28 cellular contexts compared by ENCODE assay signal in the genomic region with DNA sequence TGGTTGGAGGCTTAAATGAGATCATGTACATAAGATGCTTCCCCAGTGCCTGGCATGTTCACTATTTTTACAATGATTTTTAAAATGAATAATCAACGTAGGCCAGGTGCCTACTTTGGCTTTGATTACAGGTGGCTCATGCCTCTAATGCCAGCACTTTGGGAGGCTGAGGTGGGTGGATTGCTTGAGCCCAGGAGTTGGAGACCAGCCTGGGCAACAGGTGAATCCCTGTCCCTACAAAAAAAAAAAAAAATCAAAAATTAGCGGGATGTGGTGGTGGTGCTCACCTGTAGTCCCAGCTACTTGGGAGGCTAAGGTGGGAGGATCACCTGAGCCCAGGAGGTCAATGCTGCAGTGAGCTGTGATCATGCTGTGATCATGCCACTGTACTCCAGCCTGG.
"Had no signal": no experiment of that assay in that cellular context is flagged by ENCODE, and none has a peak within 500 bp of the region (broad histone marks: within the 10 kb centered on the region; RNA-seq: fewer than 3 reads in every experiment).

No MANE protein-coding gene starts in this region.

- H3K27me3 Mint-ChIP-seq: stimulated activated memory B cell treated with anti-CD40 and anti-IgM and Interleukin-4, amounts not matched to agents 10 μg/mL and 1 μg/mL and 100 μg/mL, for 72 hours; stimulated activated naive CD8-positive, alpha-beta T cell treated with anti-CD3 and anti-CD28 coated beads, Interleukin-15, amount 100 ng/mL, for 72 hours; stimulated activated naive CD8-positive, alpha-beta T cell treated with anti-CD3 and anti-CD28 coated beads, Interleukin-15, Interleukin-2, amounts not matched to agents 100 ng/mL and 50 ng/mL, for 24 hours had no signal

- H3K27me3 ChIP-seq: stomach, suprapubic skin, testis, thyroid gland, tibial nerve, transverse colon, upper lobe of left lung, upper lobe of right lung, uterus, vagina had no signal

- H3K27ac Mint-ChIP-seq: stimulated activated effector memory CD8-positive, alpha-beta T cell treated with anti-CD3 and anti-CD28 coated beads, Interleukin-12 subunit alpha, Interleukin-12 subunit beta, amount 100 ng/mL, for 72 hours; stimulated activated memory B cell treated with anti-CD40 and anti-IgM and Interleukin-4, amounts not matched to agents 10 μg/mL and 1 μg/mL and 100 μg/mL, for 72 hours; stimulated activated naive B cell treated with anti-CD40 and anti-IgM and Interleukin-4, amounts not matched to agents 10 μg/mL and 1 μg/mL and 100 μg/mL, for 72 hours; stimulated activated naive CD8-positive, alpha-beta T cell treated with anti-CD3 and anti-CD28 coated beads, Interleukin-15, amount 100 ng/mL, for 72 hours; stimulated activated naive CD8-positive, alpha-beta T cell treated with anti-CD3 and anti-CD28 coated beads, Interleukin-15, Interleukin-2, amounts not matched to agents 100 ng/mL and 50 ng/mL, for 24 hours; type B pancreatic cell had no signal

- H3K27ac ChIP-seq: stomach, suprapubic skin, testis, thoracic aorta, thyroid gland, tibial artery, tibial nerve, transverse colon, upper lobe of right lung, uterus, vagina had no signal

- H3K9me3 Mint-ChIP-seq: stimulated activated effector memory CD8-positive, alpha-beta T cell treated with anti-CD3 and anti-CD28 coated beads, Interleukin-12 subunit alpha, Interleukin-12 subunit beta, amount 100 ng/mL, for 72 hours; stimulated activated memory B cell treated with anti-CD40 and anti-IgM and Interleukin-4, amounts not matched to agents 10 μg/mL and 1 μg/mL and 100 μg/mL, for 72 hours; stimulated activated naive B cell treated with anti-CD40 and anti-IgM and Interleukin-4, amounts not matched to agents 10 μg/mL and 1 μg/mL and 100 μg/mL, for 72 hours; stimulated activated naive CD8-positive, alpha-beta T cell treated with anti-CD3 and anti-CD28 coated beads, Interleukin-15, amount 100 ng/mL, for 72 hours; stimulated activated naive CD8-positive, alpha-beta T cell treated with anti-CD3 and anti-CD28 coated beads, Interleukin-15, Interleukin-2, amounts not matched to agents 100 ng/mL and 50 ng/mL, for 24 hours; type B pancreatic cell had no signal

- H3K4me1 ChIP-seq: testis, tibial artery, uterus had no signal

- H3K4me3 Mint-ChIP-seq: stimulated activated effector memory CD8-positive, alpha-beta T cell treated with anti-CD3 and anti-CD28 coated beads, Interleukin-12 subunit alpha, Interleukin-12 subunit beta, amount 100 ng/mL, for 72 hours; stimulated activated memory B cell treated with anti-CD40 and anti-IgM and Interleukin-4, amounts not matched to agents 10 μg/mL and 1 μg/mL and 100 μg/mL, for 72 hours; stimulated activated naive B cell treated with anti-CD40 and anti-IgM and Interleukin-4, amounts not matched to agents 10 μg/mL and 1 μg/mL and 100 μg/mL, for 72 hours; stimulated activated naive CD8-positive, alpha-beta T cell treated with anti-CD3 and anti-CD28 coated beads, Interleukin-15, amount 100 ng/mL, for 72 hours; stimulated activated naive CD8-positive, alpha-beta T cell treated with anti-CD3 and anti-CD28 coated beads, Interleukin-15, Interleukin-2, amounts not matched to agents 100 ng/mL and 50 ng/mL, for 24 hours; type B pancreatic cell had no signal

- ATAC-seq: stimulated activated effector memory CD8-positive, alpha-beta T cell treated with anti-CD3 and anti-CD28 coated beads, Interleukin-12 subunit alpha, Interleukin-12 subunit beta, amount 100 ng/mL, for 72 hours; stimulated activated memory B cell treated with anti-CD40 and anti-IgM and Interleukin-4, amounts not matched to agents 10 μg/mL and 1 μg/mL and 100 μg/mL, for 72 hours; stimulated activated naive B cell treated with anti-CD40 and anti-IgM and Interleukin-4, amounts not matched to agents 10 μg/mL and 1 μg/mL and 100 μg/mL, for 72 hours; stimulated activated naive CD8-positive, alpha-beta T cell treated with anti-CD3 and anti-CD28 coated beads, Interleukin-15, amount 100 ng/mL, for 72 hours; stimulated activated naive CD8-positive, alpha-beta T cell treated with anti-CD3 and anti-CD28 coated beads, Interleukin-15, Interleukin-2, amounts not matched to agents 100 U/mL and 50 U/mL, for 24 hours; upper lobe of right lung had no signal

- H3K9me3 ChIP-seq: stomach, suprapubic skin, testis, thoracic aorta, thyroid gland, tibial artery, tibial nerve, transverse colon, upper lobe of left lung, upper lobe of right lung, uterus, vagina had no signal

- DNase-seq: stimulated activated CD4-positive, alpha-beta T cell treated with anti-CD3 and anti-CD28 coated beads, Interleukin-2, amount 100 ng/mL, for 48 hours; stimulated activated CD4-positive, alpha-beta T cell treated with anti-CD3 and anti-CD28 coated beads, Interleukin-4, amount 100 ng/mL, for 1 hour; stimulated activated CD4-positive, alpha-beta T cell treated with anti-CD3 and anti-CD28 coated beads, Interleukin-4, amount 100 ng/mL, for 24 hours; stimulated activated CD4-positive, alpha-beta T cell treated with anti-CD3 and anti-CD28 coated beads, Interleukin-4, amount 100 ng/mL, for 4 hours; stimulated activated CD8-positive, alpha-beta memory T cell treated with anti-CD3 and anti-CD28 coated beads, Interleukin-4, amount 100 ng/mL, for 48 hours; stimulated activated naive B cell treated with anti-CD40 and anti-IgM and Interleukin-4, amounts not matched to agents 10 μg/mL and 1 μg/mL and 100 μg/mL, for 72 hours; stimulated activated naive CD4-positive, alpha-beta T cell; stimulated activated naive CD4-positive, alpha-beta T cell treated with Interleukin-2 at 50 U/mL for 16 hours; stimulated activated naive CD8-positive, alpha-beta T cell treated with anti-CD3 and anti-CD28 coated beads, Interleukin-15, amount 100 ng/mL, for 72 hours; stimulated activated naive CD8-positive, alpha-beta T cell treated with anti-CD3 and anti-CD28 coated beads, Interleukin-15, Interleukin-2, amounts not matched to agents 100 U/mL and 50 U/mL, for 24 hours; stomach; substantia nigra; testis; thyroid gland; transverse colon; trophoblast cell; upper lobe of left lung; upper lobe of right lung; uterus had no signal

- H3K36me3 Mint-ChIP-seq: stimulated activated effector memory CD8-positive, alpha-beta T cell treated with anti-CD3 and anti-CD28 coated beads, Interleukin-12 subunit alpha, Interleukin-12 subunit beta, amount 100 ng/mL, for 72 hours; type B pancreatic cell had no signal

- H3K36me3 ChIP-seq: suprapubic skin, thoracic aorta, thyroid gland, tibial artery, transverse colon, upper lobe of right lung, uterus, vagina had no signal

- H3K4me3 ChIP-seq: stomach, suprapubic skin, testis, thoracic aorta, thyroid gland, tibial artery, tibial nerve, transverse colon, upper lobe of left lung, upper lobe of right lung, uterus, vagina had no signal
